6 cellular contexts compared by ENCODE assay signal in genomic region chr2:85323988-85324367, GRCh38. TPM values are rescaled to one million over a fixed set of nuclear protein-coding genes. Genes with fewer than 3 reads are reported as not detected.
DNase-seq lines count a peak whose midpoint lies in the region; ATAC-seq and TF ChIP-seq lines count a peak whose summit lies in the region.
"Not testable (repeated sequence)": the region's sequence is repeated elsewhere in the genome, so short reads cannot be mapped to it uniquely, and the experiment has no call there.

No MANE protein-coding gene starts in this region.

- TSS peak; percentile 1 for BruUV-seq in PC-9 (replicated peaks; lab: Mats Ljungman, UMichigan)

- peaks cover 76 to 85% (median 79%) of the 10 kb centered on the region in 11 experiments for H4K20me1 ChIP-seq in BLaER1 treated with 17β-estradiol and CSF1 and Interleukin-3, amounts not matched to agents 10 nM and 100 nM
- peaks cover 46% of the 10 kb centered on the region for H4K20me1 ChIP-seq in PC-9 (ENCODE audit: insufficient read depth)

- POLR2A ChIA-PET in PC-9 (lab: Charles Lee; ENCODE audit: unreplicated experiment): not testable (repeated sequence)

- 76% methylated on average over 11 of the region's 11 CpGs for WGBS in liver

- H3K9ac ChIP-seq in BLaER1 treated with 17β-estradiol and CSF1 and Interleukin-3, amounts not matched to agents 10 nM and 100 nM: peak overlapping the region in 2 of 11 experiments; percentile 33 to 41; a peak in 2 of 22 replicates
- not testable (repeated sequence) for H3K9ac ChIP-seq in liver (ENCODE audit: low read depth in 1 of 2, low read length in 2 of 2)

- not testable (repeated sequence) for H3K27me3 Mint-ChIP-seq in activated naive CD8-positive, alpha-beta T cell treated with anti-CD3 and anti-CD28 coated beads, Interleukin-2, amount 50 U/mL, for 24 hours

- not testable (repeated sequence) for H3K27ac ChIP-seq in BLaER1 treated with 17β-estradiol and CSF1 and Interleukin-3, amounts not matched to agents 10 nM and 100 nM; PC-9
- H3K27ac ChIP-seq in liver (ENCODE audit: low read depth in 1 of 2, low read length in 2 of 2) (peak overlapping the region; percentile 92 to 99), neutrophil (peak overlapping the region; percentile 98)

- peaks cover 46 to 76% (median 59%) of the 10 kb centered on the region in 10 experiments for H3K4me1 ChIP-seq in BLaER1 treated with 17β-estradiol and CSF1 and Interleukin-3, amounts not matched to agents 10 nM and 100 nM
- peaks cover 30% of the 10 kb centered on the region for H3K4me1 ChIP-seq in PC-9 (replicated peaks; ENCODE audit: insufficient read depth)
- H3K4me1 ChIP-seq in liver (ENCODE audit: control insufficient read depth in 4 of 4, insufficient read depth in 4 of 4, low read length in 3 of 4): peaks cover 11 to 53% (median 35%) of the 10 kb centered on the region in 4 donors
- H3K4me1 ChIP-seq in neutrophil (ENCODE audit: control insufficient read depth in 1 of 2, insufficient read depth in 1 of 2, low read depth in 1 of 2, low read length in 1 of 2): peaks cover 76 to 89% of the 10 kb centered on the region in 2 experiments

- peaks cover 75 to 83% (median 82%) of the 10 kb centered on the region in 11 experiments for H3K36me3 ChIP-seq in BLaER1 treated with 17β-estradiol and CSF1 and Interleukin-3, amounts not matched to agents 10 nM and 100 nM
- H3K36me3 ChIP-seq in PC-9 (ENCODE audit: low read depth) (peaks cover 55% of the 10 kb centered on the region), liver (ENCODE audit: control insufficient read depth in 4 of 4, insufficient read depth in 3 of 4, low read depth in 1 of 4, low read length in 3 of 4) (peaks cover 0 to 27% (median 24%) of the 10 kb centered on the region in 4 donors), neutrophil (peaks cover 57% of the 10 kb centered on the region)

- H3K36me3 Mint-ChIP-seq in activated naive CD8-positive, alpha-beta T cell treated with anti-CD3 and anti-CD28 coated beads, Interleukin-2, amount 50 U/mL, for 24 hours (ENCODE audit: low read depth): peaks cover 82% of the 10 kb centered on the region

- H3K4me1 Mint-ChIP-seq in activated naive CD8-positive, alpha-beta T cell treated with anti-CD3 and anti-CD28 coated beads, Interleukin-2, amount 50 U/mL, for 24 hours: peaks cover 70% of the 10 kb centered on the region

- peaks cover 64% of the 10 kb centered on the region for H3K79me2 ChIP-seq in PC-9 (ENCODE audit: low read depth)

- TF ChIP-seq CTCF in PC-9 (conservative IDR thresholded peaks at IDR 0.05); liver (IDR thresholded peaks at IDR 0.05; ENCODE audit: low read depth, low read length, missing input control); neutrophil (IDR thresholded peaks at IDR 0.05): not testable (repeated sequence)

- peaks cover 19% of the 10 kb centered on the region; the same call in 1 of the 2 replicates for H3F3A ChIP-seq in PC-9 (ENCODE audit: insufficient read depth, low read depth)

- H3K9me3 Mint-ChIP-seq in activated naive CD8-positive, alpha-beta T cell treated with anti-CD3 and anti-CD28 coated beads, Interleukin-2, amount 50 U/mL, for 24 hours: not testable (repeated sequence)

- not testable (repeated sequence) for DNase-seq in PC-9; activated naive CD8-positive, alpha-beta T cell treated with anti-CD3 and anti-CD28 coated beads, Interleukin-2, amount 50 U/mL, for 24 hours
- peak; percentile 14 for DNase-seq in activated T-cell treated with anti-CD3 and anti-CD28 coated beads, Interleukin-2, amount 50 U/mL, for 1 hour

- not testable (repeated sequence) for TF ChIP-seq RAD21 in liver (IDR thresholded peaks at IDR 0.05)

- H3K4me2 ChIP-seq in BLaER1 treated with 17β-estradiol and CSF1 and Interleukin-3, amounts not matched to agents 10 nM and 100 nM: peak overlapping the region; percentile 25 to 99 (median 95); a peak in 21 of 22 replicates
- H3K4me2 ChIP-seq in PC-9: not testable (repeated sequence)

- H3K27ac Mint-ChIP-seq in activated naive CD8-positive, alpha-beta T cell treated with anti-CD3 and anti-CD28 coated beads, Interleukin-2, amount 50 U/mL, for 24 hours: peak overlapping the region; percentile 38

- ATAC-seq in activated naive CD8-positive, alpha-beta T cell treated with anti-CD3 and anti-CD28 coated beads, Interleukin-2, amount 50 U/mL, for 24 hours: not testable (repeated sequence)

- not testable (repeated sequence) for H3K27me3 ChIP-seq in BLaER1 treated with 17β-estradiol and CSF1 and Interleukin-3, amounts not matched to agents 10 nM and 100 nM; PC-9 (ENCODE audit: insufficient read depth, low read depth); liver (ENCODE audit: control insufficient read depth in 4 of 4, insufficient read depth in 4 of 4, low read length in 3 of 4); neutrophil

- CTCF ChIA-PET in PC-9 (lab: Charles Lee): not testable (repeated sequence)

- not testable (repeated sequence) for H3K9me2 ChIP-seq in PC-9 (ENCODE audit: insufficient read depth)

- intact Hi-C loops in PC-9 (cut with micrococcal nuclease; ENCODE audit: unreplicated experiment): not testable (repeated sequence)

- H3K4me3 Mint-ChIP-seq in activated naive CD8-positive, alpha-beta T cell treated with anti-CD3 and anti-CD28 coated beads, Interleukin-2, amount 50 U/mL, for 24 hours: peak overlapping the region; percentile 92

- peak overlapping the region in 6 of 10 experiments; percentile 20 to 97 (median 90); a peak in 8 of 20 replicates for H3K4me3 ChIP-seq in BLaER1 treated with 17β-estradiol and CSF1 and Interleukin-3, amounts not matched to agents 10 nM and 100 nM
- not testable (repeated sequence) for H3K4me3 ChIP-seq in PC-9; liver (ENCODE audit: low read depth in 1 of 3, low read length in 3 of 3)
- peak overlapping the region; percentile 27 to 77 for H3K4me3 ChIP-seq in neutrophil (ENCODE audit: low read depth in 1 of 2, low read length in 1 of 2)

- H3K9me3 ChIP-seq in BLaER1 treated with 17β-estradiol and CSF1 and Interleukin-3, amounts not matched to agents 10 nM and 100 nM (replicated peaks in 1 of 11); PC-9 (ENCODE audit: insufficient read depth, low read depth); liver (ENCODE audit: control insufficient read depth in 4 of 4, low read length in 3 of 4); neutrophil: not testable (repeated sequence)

- not testable (repeated sequence) for H2AFZ ChIP-seq in PC-9

RNA-seq across cellular contexts. Expression of gene TGOLN2, which starts 3.8 kb away (rescaled TPM):
- total RNA-seq in PC-9 (2021): 86.1 and 87.2 TPM in 2 replicates
- total RNA-seq in liver: 100 to 1,000 TPM in 1 of 2 donors, 10 to 100 TPM in 1; 68.8 to 114 TPM
- 10 to 100 TPM; 56.7 to 66.3 TPM for polyA plus RNA-seq in liver

RNA-seq across cellular contexts. Expression of gene RETSAT, which starts 30.4 kb away (rescaled TPM):
- 52.1 and 57.8 TPM in 2 replicates for total RNA-seq in PC-9 (2021)
- total RNA-seq in liver: 100 to 1,000 TPM in 1 of 2 donors, 10 to 100 TPM in 1; 58.5 to 101 TPM
- polyA plus RNA-seq in liver: 10 to 100 TPM; 22.8 to 82.9 TPM

RNA-seq across cellular contexts. Expression of gene ELMOD3, which starts 30.6 kb away (rescaled TPM):
- total RNA-seq in PC-9 (2021): 16.4 and 18.1 TPM in 2 replicates
- total RNA-seq in liver: 10 to 100 TPM in 1 of 2 donors, 1 to 10 TPM in 1; 5.5 to 15.8 TPM
- 1 to 10 TPM; 6.3 to 9.7 TPM for polyA plus RNA-seq in liver
